Comparison of ENCODE assay signal across 16 cellular contexts in genomic region chr6:6179858-6180257, GRCh38.
A peak's percentile ranks its signal among the peaks of the same experiment; 100 is the strongest.
DNase-seq lines count a peak whose midpoint lies in the region; TF ChIP-seq lines count a peak whose summit lies in the region.
"Had no signal": no experiment of that assay in that cellular context is flagged by ENCODE, and none has a peak within 500 bp of the region (broad histone marks: within the 10 kb centered on the region; RNA-seq: fewer than 3 reads in every experiment).

No MANE protein-coding gene starts in this region.

- no peak overlapping the region for H3K9ac ChIP-seq in endodermal cell (ENCODE audit: extremely low read depth, low read length, poor library complexity, severe bottlenecking)
- H3K9ac ChIP-seq: BLaER1 had no signal

- no peak for TF ChIP-seq EP300 in suprapubic skin (IDR thresholded peaks at IDR 0.05)

- H3K27ac Mint-ChIP-seq in endodermal cell: no peak overlapping the region

- TF ChIP-seq CTCF in endodermal cell (conservative IDR thresholded peaks at IDR 0.05) (peak; percentile 62), suprapubic skin (IDR thresholded peaks at IDR 0.05) (no peak)

- H3K4me3 ChIP-seq in endodermal cell (ENCODE audit: low read length) (no peak overlapping the region), suprapubic skin (no peak overlapping the region)
- H3K4me3 ChIP-seq: BLaER1, GM12878 had no signal

- H3K36me3 Mint-ChIP-seq in endodermal cell (ENCODE audit: low read depth): no peaks in the 10 kb centered on the region

- H3K4me1 Mint-ChIP-seq in endodermal cell: peaks cover 3% of the 10 kb centered on the region

- H3K27ac ChIP-seq in endodermal cell (ENCODE audit: low read depth, low read length): no peak overlapping the region
- H3K27ac ChIP-seq in suprapubic skin: no peak overlapping the region
- H3K27ac ChIP-seq: BLaER1 had no signal

- H3K36me3 ChIP-seq in endodermal cell (ENCODE audit: control insufficient read depth, insufficient read depth, low read length): no peaks in the 10 kb centered on the region
- H3K36me3 ChIP-seq in suprapubic skin: no peaks in the 10 kb centered on the region
- H3K36me3 ChIP-seq: BLaER1 had no signal

- no peaks in the 10 kb centered on the region for H3K27me3 ChIP-seq in endodermal cell (ENCODE audit: control insufficient read depth, insufficient read depth, low read length, poor library complexity, severe bottlenecking)
- H3K27me3 ChIP-seq in suprapubic skin: no peaks in the 10 kb centered on the region
- H3K27me3 ChIP-seq: BLaER1 had no signal

- WGBS in endodermal cell (ENCODE audit: insufficient coverage in 1 of 2, insufficient read length in 1 of 2), 2 experiments: 89 to 92% methylated on average over 6 of the region's 6 CpGs
- 86% methylated on average over 6 of the region's 6 CpGs for WGBS in suprapubic skin

- H3K4me3 Mint-ChIP-seq in endodermal cell: no peak overlapping the region

- H3K9me3 Mint-ChIP-seq in endodermal cell: no peaks in the 10 kb centered on the region

- no peaks in the 10 kb centered on the region for H3K4me1 ChIP-seq in endodermal cell (ENCODE audit: control insufficient read depth, insufficient read depth, low read length)
- H3K4me1 ChIP-seq in suprapubic skin: no peaks in the 10 kb centered on the region
- H3K4me1 ChIP-seq: BLaER1 had no signal

- DNase-seq in NCI-H82 (lab: John Stamatoyannopoulos, UW) (peak; percentile 28), NCI-H82 treated with DMSO at 0.1 percent for 48 hours (lab: John Stamatoyannopoulos, UW; ENCODE audit: unreplicated experiment) (no peak), NCI-H524 (lab: John Stamatoyannopoulos, UW) (peak; percentile 49 to 83), endodermal cell (peak; percentile 55), NCI-H2227 (lab: John Stamatoyannopoulos, UW; ENCODE audit: unreplicated experiment) (no peak), Kasumi-1 (lab: John Stamatoyannopoulos, UW) (no peak), suprapubic skin (ENCODE audit: low spot score in 2 of 2) (no peak), globus pallidus (ENCODE audit: low spot score) (no peak)
- DNase-seq: 8988T, EL, NCI-H1105, NCI-H2029 treated with DMSO at 0.1 percent for 48 hours, NCI-H226, Right ventricle myocardium superior had no signal

- no peaks in the 10 kb centered on the region for H3K27me3 Mint-ChIP-seq in endodermal cell (ENCODE audit: insufficient read depth)

- TF ChIP-seq POLR2A in suprapubic skin (IDR thresholded peaks at IDR 0.05): no peak

- H3K9me3 ChIP-seq in endodermal cell (ENCODE audit: control insufficient read depth, low read length): no peaks in the 10 kb centered on the region
- no peaks in the 10 kb centered on the region for H3K9me3 ChIP-seq in suprapubic skin
- H3K9me3 ChIP-seq: BLaER1 had no signal

Comparison
In these comparisons a context has a peak if more than half of its experiments do, and no peak if none do; other contexts are left out.
1. DNase-seq: peak in NCI-H82 (single experiment), NCI-H524 (2 of 2) and endodermal cell (single experiment); none in NCI-H82 treated with DMSO at 0.1 percent for 48 hours (single experiment), NCI-H2227 (single experiment), Kasumi-1 (0 of 2), suprapubic skin (0 of 2) and globus pallidus (single experiment).